Comparison of ENCODE assay signal across 17 cellular contexts in genomic region chr14:106024983-106025604, GRCh38.
DNase-seq lines count a peak whose midpoint lies in the region; ATAC-seq, FAIRE-seq and TF ChIP-seq lines count a peak whose summit lies in the region.
"Had no signal": no experiment of that assay in that cellular context is flagged by ENCODE, and none has a peak within 500 bp of the region (broad histone marks: within the 10 kb centered on the region; RNA-seq: fewer than 3 reads in every experiment).

No MANE protein-coding gene starts in this region.

- DNase-seq in NAMALWA (ENCODE audit: low spot score) (peak; percentile 16), trophoblast cell (no peak), NCI-H2196 treated with DMSO at 0.1 percent for 48 hours (lab: John Stamatoyannopoulos, UW; ENCODE audit: unreplicated experiment) (no peak), H54 (ENCODE audit: insufficient read length, low spot score) (no peak)
- peak; percentile 27 for DNase-seq in activated T-cell treated with anti-CD3 and anti-CD28 coated beads, Interleukin-2, amount 50 U/mL, for 4 hours
- peak in 1 of 2 donors; percentile 35 for DNase-seq in central memory CD8-positive, alpha-beta T cell (ENCODE audit: low spot score in 2 of 2)
- DNase-seq: activated B cell treated with CpG ODN at 0.5 μM for 24 hours, body of pancreas, COR-L47, cortex of kidney, foreskin keratinocyte, mesendoderm, NCI-H1694, NCI-H510A, SHP77 treated with DMSO at 0.1 percent for 48 hours had no signal

- H2AK5ac ChIP-seq in trophoblast cell (ENCODE audit: low read length) = no peak overlapping the region

- H4K8ac ChIP-seq in trophoblast cell (ENCODE audit: low read depth, low read length) = no peak overlapping the region

- peaks cover 21% of the 10 kb centered on the region for H3K4me1 ChIP-seq in BLaER1
- no peaks in the 10 kb centered on the region for H3K4me1 ChIP-seq in trophoblast cell (ENCODE audit: control insufficient read depth in 1 of 2, insufficient read depth in 2 of 2, low read length in 2 of 2)
- H3K4me1 ChIP-seq: body of pancreas, foreskin keratinocyte had no signal

- H3K18ac ChIP-seq in trophoblast cell (ENCODE audit: low read length) = no peak overlapping the region

- H3K4me3 ChIP-seq in BLaER1 (no peak overlapping the region), trophoblast cell (ENCODE audit: low read depth, low read length) (no peak overlapping the region)
- H3K4me3 ChIP-seq: body of pancreas had no signal

- H4K12ac ChIP-seq in trophoblast cell (ENCODE audit: low read depth, low read length) = no peak overlapping the region

- no peak overlapping the region for H3K4ac ChIP-seq in trophoblast cell (ENCODE audit: low read depth, low read length)

- no peak for FAIRE-seq in H54 (lab: Jason Lieb, UNC)

- H2AFZ ChIP-seq in trophoblast cell (ENCODE audit: insufficient read depth, low read length, poor library complexity) = no peak overlapping the region

- no peak overlapping the region for H3K9ac ChIP-seq in BLaER1
- no peak overlapping the region for H3K9ac ChIP-seq in trophoblast cell (ENCODE audit: low read length)

- peak overlapping the region; percentile 61 for H3K4me3 Mint-ChIP-seq in activated T-cell treated with anti-CD3 and anti-CD28 coated beads, Interleukin-2, amount 50 U/mL, for 4 hours
- H3K4me3 Mint-ChIP-seq in central memory CD8-positive, alpha-beta T cell = no peak overlapping the region
- H3K4me3 Mint-ChIP-seq: activated B cell treated with CpG ODN at 0.5 μM for 24 hours had no signal

- no peaks in the 10 kb centered on the region for H4K20me1 ChIP-seq in BLaER1

- no peak overlapping the region for H3K14ac ChIP-seq in trophoblast cell (ENCODE audit: low read length)

- H2BK120ac ChIP-seq in trophoblast cell (ENCODE audit: insufficient read depth, low read length, poor library complexity) = no peak overlapping the region

- H3K27me3 ChIP-seq in BLaER1 (no peaks in the 10 kb centered on the region), trophoblast cell (ENCODE audit: insufficient read depth, low read length) (no peaks in the 10 kb centered on the region)
- H3K27me3 ChIP-seq: body of pancreas, foreskin keratinocyte had no signal

- H3K4me2 ChIP-seq in BLaER1 (peak overlapping the region; percentile 42), trophoblast cell (ENCODE audit: low read length) (no peak overlapping the region)

- H2BK5ac ChIP-seq in trophoblast cell (ENCODE audit: low read depth, low read length, poor library complexity) = no peak overlapping the region

- no peak overlapping the region for H3K27ac ChIP-seq in BLaER1
- H3K27ac ChIP-seq in trophoblast cell (ENCODE audit: low read depth, low read length) = no peak overlapping the region
- H3K27ac ChIP-seq: body of pancreas, foreskin keratinocyte had no signal

- no peak overlapping the region for H3K23ac ChIP-seq in trophoblast cell (ENCODE audit: low read length)

- no CpG with 5 or more reads among the region's 7 CpGs for WGBS in trophoblast cell (ENCODE audit: extremely low coverage, insufficient coverage, insufficient read length)

- no peaks in the 10 kb centered on the region for H3K79me2 ChIP-seq in trophoblast cell (ENCODE audit: control insufficient read depth, insufficient read depth, low read length, poor library complexity)

- H2BK12ac ChIP-seq in trophoblast cell (ENCODE audit: low read length) = no peak overlapping the region

- ATAC-seq in activated T-cell treated with anti-CD3 and anti-CD28 coated beads, Interleukin-2, amount 50 U/mL, for 4 hours = peak; percentile 63 to 74
- ATAC-seq in central memory CD8-positive, alpha-beta T cell (replicated peaks; ENCODE audit: extremely low read depth, poor library complexity, severe bottlenecking) = peak; percentile 98
- no peak for ATAC-seq in HG02759 (IDR thresholded peaks at IDR 0.05; ENCODE audit: unreplicated experiment)
- ATAC-seq: body of pancreas, foreskin keratinocyte had no signal

- H3K9me3 Mint-ChIP-seq in activated T-cell treated with anti-CD3 and anti-CD28 coated beads, Interleukin-2, amount 50 U/mL, for 4 hours = peaks cover 11% of the 10 kb centered on the region
- no peaks in the 10 kb centered on the region for H3K9me3 Mint-ChIP-seq in central memory CD8-positive, alpha-beta T cell
- H3K9me3 Mint-ChIP-seq: activated B cell treated with CpG ODN at 0.5 μM for 24 hours had no signal

- H3K4me1 Mint-ChIP-seq in activated T-cell treated with anti-CD3 and anti-CD28 coated beads, Interleukin-2, amount 50 U/mL, for 4 hours (ENCODE audit: low read depth) = peaks cover 50% of the 10 kb centered on the region
- peaks cover 13% of the 10 kb centered on the region for H3K4me1 Mint-ChIP-seq in central memory CD8-positive, alpha-beta T cell
- H3K4me1 Mint-ChIP-seq: activated B cell treated with CpG ODN at 0.5 μM for 24 hours had no signal

- no peaks in the 10 kb centered on the region for H3K36me3 ChIP-seq in BLaER1
- H3K36me3 ChIP-seq in trophoblast cell (ENCODE audit: control insufficient read depth in 1 of 2, insufficient read depth in 2 of 2, low read length in 2 of 2) = no peaks in the 10 kb centered on the region

- no peak overlapping the region for H4K91ac ChIP-seq in trophoblast cell (ENCODE audit: low read depth, low read length)

- no peak for TF ChIP-seq POLR2A in H54 (IDR thresholded peaks at IDR 0.05; ENCODE audit: low read depth, low read length)

- no peaks in the 10 kb centered on the region for H3K36me3 Mint-ChIP-seq in activated T-cell treated with anti-CD3 and anti-CD28 coated beads, Interleukin-2, amount 50 U/mL, for 4 hours (ENCODE audit: insufficient read depth)
- H3K36me3 Mint-ChIP-seq in central memory CD8-positive, alpha-beta T cell (ENCODE audit: insufficient read depth) = peaks cover 1% of the 10 kb centered on the region

- no peak overlapping the region for H3K27ac Mint-ChIP-seq in central memory CD8-positive, alpha-beta T cell (ENCODE audit: low read depth)
- H3K27ac Mint-ChIP-seq: activated B cell treated with CpG ODN at 0.5 μM for 24 hours had no signal

- H3K9me3 ChIP-seq in BLaER1 = peaks cover 5% of the 10 kb centered on the region; the same call in 1 of the 2 replicates
- peaks cover 11% of the 10 kb centered on the region for H3K9me3 ChIP-seq in trophoblast cell (ENCODE audit: insufficient read depth, low read depth, low read length)
- H3K9me3 ChIP-seq: body of pancreas had no signal

- no peaks in the 10 kb centered on the region for H3K79me1 ChIP-seq in trophoblast cell (ENCODE audit: low read length)

- peaks cover 2% of the 10 kb centered on the region for H3K27me3 Mint-ChIP-seq in activated T-cell treated with anti-CD3 and anti-CD28 coated beads, Interleukin-2, amount 50 U/mL, for 4 hours (ENCODE audit: low read depth)
- peaks cover 11% of the 10 kb centered on the region for H3K27me3 Mint-ChIP-seq in central memory CD8-positive, alpha-beta T cell
- H3K27me3 Mint-ChIP-seq: activated B cell treated with CpG ODN at 0.5 μM for 24 hours had no signal

Comparison
In these comparisons a context has a peak if more than half of its experiments do, and no peak if none do; other contexts are left out.
1. DNase-seq: peak in NAMALWA (single experiment) and activated T-cell treated with anti-CD3 and anti-CD28 coated beads, Interleukin-2, amount 50 U/mL, for 4 hours (single experiment); none in trophoblast cell (0 of 2), NCI-H2196 treated with DMSO at 0.1 percent for 48 hours (single experiment) and H54 (single experiment).